24 cellular contexts compared by ENCODE assay signal in the genomic region with DNA sequence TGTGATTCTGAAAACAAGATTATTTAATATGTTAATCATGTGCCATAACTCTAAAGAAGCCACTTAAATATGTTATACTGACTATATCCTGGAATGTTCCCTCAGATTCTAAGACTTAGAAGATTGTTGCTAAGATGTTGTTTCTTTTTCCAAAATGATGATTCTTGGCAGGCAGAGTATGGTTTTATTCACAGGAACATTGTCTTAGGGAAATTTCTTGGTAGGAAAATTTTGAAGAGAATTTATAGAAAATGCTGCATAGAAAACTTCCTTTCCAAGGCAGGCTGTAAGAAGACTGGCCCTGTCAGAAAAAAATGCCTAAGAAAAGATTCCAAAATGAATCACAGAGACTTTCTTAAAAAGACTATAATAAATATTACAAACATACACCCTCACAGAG.
DNase-seq lines count a peak whose midpoint lies in the region; ATAC-seq and TF ChIP-seq lines count a peak whose summit lies in the region.
"Had no signal": no experiment of that assay in that cellular context is flagged by ENCODE, and none has a peak within 500 bp of the region (broad histone marks: within the 10 kb centered on the region; RNA-seq: fewer than 3 reads in every experiment).

No MANE protein-coding gene starts in this region.

- H3K79me2 ChIP-seq in GM23248 (ENCODE audit: insufficient read depth) = no peaks in the 10 kb centered on the region

- H3K36me3 ChIP-seq in GM23248 (ENCODE audit: low read depth) (no peaks in the 10 kb centered on the region), suprapubic skin (no peaks in the 10 kb centered on the region)
- H3K36me3 ChIP-seq: left lung, vagina had no signal

- H3K27me3 Mint-ChIP-seq in effector memory CD8-positive, alpha-beta T cell = no peaks in the 10 kb centered on the region
- H3K27me3 Mint-ChIP-seq: activated B cell treated with CpG ODN at 0.5 μM for 24 hours had no signal

- no peak overlapping the region for H3K4me2 ChIP-seq in GM23248 (ENCODE audit: unreplicated experiment)

- H3K27me3 ChIP-seq in GM23248 (replicated peaks; ENCODE audit: insufficient read depth) (no peaks in the 10 kb centered on the region), suprapubic skin (no peaks in the 10 kb centered on the region)
- H3K27me3 ChIP-seq: body of pancreas, left lung, vagina had no signal

- peaks cover 0 to 5% of the 10 kb centered on the region in 2 donors for H3K9me3 Mint-ChIP-seq in effector memory CD8-positive, alpha-beta T cell
- H3K9me3 Mint-ChIP-seq: CD8-positive, alpha-beta T cell had no signal

- no peak for TF ChIP-seq CTCF in choroid plexus epithelial cell (conservative IDR thresholded peaks at IDR 0.05; ENCODE audit: low read depth, low read length)
- TF ChIP-seq CTCF in suprapubic skin (IDR thresholded peaks at IDR 0.05) = no peak

- no peak overlapping the region for H3K4me3 ChIP-seq in GM23248
- no peak overlapping the region for H3K4me3 ChIP-seq in choroid plexus epithelial cell (ENCODE audit: low read depth, low read length)
- H3K4me3 ChIP-seq in suprapubic skin = no peak overlapping the region
- H3K4me3 ChIP-seq: body of pancreas, left lung, SK-N-MC, vagina had no signal

- no peak overlapping the region for H3K27ac ChIP-seq in GM23248
- peak overlapping the region; percentile 59 for H3K27ac ChIP-seq in suprapubic skin
- H3K27ac ChIP-seq: SK-N-MC, vagina had no signal

- peaks cover 11% of the 10 kb centered on the region for H3K4me1 ChIP-seq in GM23248 (ENCODE audit: insufficient read depth)
- H3K4me1 ChIP-seq in suprapubic skin = no peaks in the 10 kb centered on the region
- H3K4me1 ChIP-seq: body of pancreas, left lung, vagina had no signal

- no peak overlapping the region for H3K9ac ChIP-seq in GM23248

- H3K27ac Mint-ChIP-seq in effector memory CD8-positive, alpha-beta T cell = no peak overlapping the region
- H3K27ac Mint-ChIP-seq: activated B cell treated with CpG ODN at 0.5 μM for 24 hours; CD8-positive, alpha-beta T cell; naive thymus-derived CD4-positive, alpha-beta T cell; T-helper 1 cell treated with Interleukin-12 subunit alpha and Interleukin-12 subunit beta and Interleukin-4 antibody, amounts not matched to agents 30 μg/mL and 1 μg/mL, for 36 hours had no signal

- no peaks in the 10 kb centered on the region for H4K20me1 ChIP-seq in GM23248 (ENCODE audit: insufficient read depth)

- no peak for ATAC-seq in HG02970 (IDR thresholded peaks at IDR 0.05; ENCODE audit: low FRiP score, unreplicated experiment)
- ATAC-seq in effector memory CD8-positive, alpha-beta T cell (replicated peaks) = no peak
- ATAC-seq: body of pancreas; CD8-positive, alpha-beta T cell; left lung; naive thymus-derived CD4-positive, alpha-beta T cell; sciatic nerve had no signal

- peak; percentile 15 for DNase-seq in GM23248
- peak; percentile 21 for DNase-seq in choroid plexus epithelial cell (ENCODE audit: low read depth)
- peak; percentile 62 for DNase-seq in middle frontal gyrus (ENCODE audit: extremely low spot score, low spot score)
- DNase-seq in suprapubic skin (ENCODE audit: low spot score in 2 of 2) = no peak
- no peak for DNase-seq in RKO (ENCODE audit: low spot score)
- no peak for DNase-seq in effector memory CD8-positive, alpha-beta T cell
- no peak for DNase-seq in DMS 273 treated with DMSO at 0.1 percent for 48 hours (lab: John Stamatoyannopoulos, UW)
- DNase-seq: activated B cell treated with CpG ODN at 0.5 μM for 24 hours; activated gamma-delta T cell treated with Interleukin-2 at 50 U/mL for 16 hours; activated T-cell treated with anti-CD3 and anti-CD28 coated beads, Interleukin-2, amount 50 U/mL, for 48 hours; body of pancreas; CD8-positive, alpha-beta T cell; left lung; mesendoderm; naive thymus-derived CD4-positive, alpha-beta T cell; NCI-H2107; NCI-H446 treated with DMSO at 0.1 percent for 48 hours; RPMI8226; stimulated activated CD4-positive, alpha-beta T cell treated with anti-CD3 and anti-CD28 coated beads, Interleukin-4, amount 100 ng/mL, for 24 hours had no signal

- no peaks in the 10 kb centered on the region for H3K9me2 ChIP-seq in GM23248 (ENCODE audit: insufficient read depth)

- H3F3A ChIP-seq in GM23248 (ENCODE audit: insufficient read depth) = no peaks in the 10 kb centered on the region

- H3K9me3 ChIP-seq in GM23248 (ENCODE audit: low read depth) = no peaks in the 10 kb centered on the region
- no peaks in the 10 kb centered on the region for H3K9me3 ChIP-seq in suprapubic skin
- H3K9me3 ChIP-seq: body of pancreas, left lung, vagina had no signal

- no peaks in the 10 kb centered on the region for H3K4me1 Mint-ChIP-seq in effector memory CD8-positive, alpha-beta T cell (ENCODE audit: low read depth in 2 of 2)
- H3K4me1 Mint-ChIP-seq: activated B cell treated with CpG ODN at 0.5 μM for 24 hours; naive thymus-derived CD4-positive, alpha-beta T cell had no signal

- no peak overlapping the region for H3K4me3 Mint-ChIP-seq in effector memory CD8-positive, alpha-beta T cell
- H3K4me3 Mint-ChIP-seq: activated B cell treated with CpG ODN at 0.5 μM for 24 hours; CD8-positive, alpha-beta T cell; naive thymus-derived CD4-positive, alpha-beta T cell; T-helper 1 cell treated with Interleukin-12 subunit alpha and Interleukin-12 subunit beta and Interleukin-4 antibody, amounts not matched to agents 30 μg/mL and 1 μg/mL, for 36 hours had no signal

- TF ChIP-seq EP300 in suprapubic skin (IDR thresholded peaks at IDR 0.05) = no peak

- H2AFZ ChIP-seq in GM23248 = no peak overlapping the region

- in situ Hi-C loops in GM23248 (cut with MboI) = no loop called here

- no peak for TF ChIP-seq POLR2A in suprapubic skin (IDR thresholded peaks at IDR 0.05)

- no peaks in the 10 kb centered on the region for H3K36me3 Mint-ChIP-seq in effector memory CD8-positive, alpha-beta T cell (ENCODE audit: insufficient read depth)
- H3K36me3 Mint-ChIP-seq: CD8-positive, alpha-beta T cell; naive thymus-derived CD4-positive, alpha-beta T cell had no signal

Comparison
In these comparisons a context has a peak if more than half of its experiments do, and no peak if none do; other contexts are left out.
1. DNase-seq: peak in GM23248 (single experiment), choroid plexus epithelial cell (single experiment) and middle frontal gyrus (single experiment); none in suprapubic skin (0 of 2), RKO (single experiment), effector memory CD8-positive, alpha-beta T cell (0 of 3) and DMS 273 treated with DMSO at 0.1 percent for 48 hours (single experiment).